19 cellular contexts compared by ENCODE assay signal in genomic region chr6:115947964-115948541, GRCh38.
DNase-seq lines count a peak whose midpoint lies in the region; ATAC-seq and TF ChIP-seq lines count a peak whose summit lies in the region.
"Had no signal": no experiment of that assay in that cellular context is flagged by ENCODE, and none has a peak within 500 bp of the region (broad histone marks: within the 10 kb centered on the region; RNA-seq: fewer than 3 reads in every experiment).

No MANE protein-coding gene starts in this region.

- peak overlapping the region in 4 of 5 donors; percentile 1 to 55 (median 22) for H3K27ac ChIP-seq in stomach
- H3K27ac ChIP-seq: PC-9 had no signal

- H3K36me3 ChIP-seq in stomach = peaks cover 0 to 8% (median 3%) of the 10 kb centered on the region in 4 donors

- peaks cover 0 to 5% (median 0%) of the 10 kb centered on the region in 4 donors for H3K4me1 ChIP-seq in stomach

- intact Hi-C loops in stomach (cut with DNase I; ENCODE audit: low total_unique reads) = no loop called here

- TF ChIP-seq EP300 in stomach (IDR thresholded peaks at IDR 0.05) = no peak

- DNase-seq in HT-29 (ENCODE audit: low spot score) (peak; percentile 8), RPMI8226 (peak; percentile 15), left lobe of liver (ENCODE audit: low spot score) (peak; percentile 74), stomach (peak; percentile 39), NCI-H1417 (lab: John Stamatoyannopoulos, UW) (no peak), retina (no peak)
- DNase-seq: Calu3; CD4-positive, alpha-beta T cell; DND-41; GDM1; H9; NCI-H146; NCI-H2107; NCI-H226; NCI-H69; SHP77 had no signal

- WGBS in stomach, 5 donors = 31 to 58% (median 49%) methylated on average over 2 of the region's 2 CpGs

- no peaks in the 10 kb centered on the region for H3K27me3 ChIP-seq in stomach

- TF ChIP-seq POLR2A in stomach (IDR thresholded peaks at IDR 0.05) = no peak

- peaks cover 0 to 6% (median 0%) of the 10 kb centered on the region in 4 donors for H3K9me3 ChIP-seq in stomach

- no peak for TF ChIP-seq CTCF in stomach (IDR thresholded peaks at IDR 0.05)

- ATAC-seq in left lobe of liver = peak; percentile 100
- ATAC-seq in HG03045 (IDR thresholded peaks at IDR 0.05; ENCODE audit: unreplicated experiment) = no peak
- ATAC-seq: SK-N-SH treated with all-trans-retinoic acid at 6 μM for 48 hours had no signal

- no peak overlapping the region for H3K4me3 ChIP-seq in stomach
- H3K4me3 ChIP-seq: PC-9 had no signal

Comparison
In these comparisons a context has a peak if more than half of its experiments do, and no peak if none do; other contexts are left out.
1. DNase-seq: peak in HT-29 (single experiment), RPMI8226 (single experiment), left lobe of liver (single experiment) and stomach (single experiment); none in NCI-H1417 (0 of 3) and retina (single experiment).